In the genomic region with DNA sequence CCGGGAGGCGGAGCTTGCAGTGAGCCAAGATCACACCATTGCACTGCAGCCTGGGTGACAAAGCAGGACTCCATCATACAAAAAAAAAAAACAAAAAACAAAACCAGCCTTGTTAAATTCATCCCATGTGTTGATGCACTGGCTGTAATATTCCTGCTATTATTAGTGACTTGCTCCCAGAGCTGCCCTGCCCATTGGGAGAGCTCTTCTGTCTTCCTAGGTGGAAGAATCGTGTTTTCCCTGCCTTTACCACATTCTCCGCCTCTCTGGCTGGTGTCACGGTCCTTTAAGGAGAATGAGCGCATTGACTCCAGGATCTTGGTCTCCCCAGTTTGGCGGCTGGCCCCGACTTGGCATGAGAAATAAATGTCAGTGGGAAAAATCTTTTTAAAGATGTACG, we compare ENCODE assay signal across 22 cellular contexts. TPM values are rescaled to one million over a fixed set of nuclear protein-coding genes. Genes with fewer than 3 reads are reported as not detected.
DNase-seq lines count a peak whose midpoint lies in the region; ATAC-seq and TF ChIP-seq lines count a peak whose summit lies in the region.
"Had no signal": no experiment of that assay in that cellular context is flagged by ENCODE, and none has a peak within 500 bp of the region (broad histone marks: within the 10 kb centered on the region; RNA-seq: fewer than 3 reads in every experiment).

No MANE protein-coding gene starts in this region.

- POLR2A ChIA-PET in activated CD4-positive, alpha-beta T cell treated with anti-CD3 and anti-CD28 coated beads for 36 hours (lab: Charles Lee), result no interaction called here

- no peak for TF ChIP-seq CTCF in AG10803 (conservative IDR thresholded peaks at IDR 0.05; ENCODE audit: low read length)
- TF ChIP-seq CTCF in brain (conservative IDR thresholded peaks at IDR 0.05), result no peak
- no peak for TF ChIP-seq CTCF in transverse colon (IDR thresholded peaks at IDR 0.05)

- H3K27ac ChIP-seq in transverse colon, result no peak overlapping the region
- H3K27ac ChIP-seq: cardiac muscle cell, gastroesophageal sphincter, parathyroid adenoma, testis had no signal

- TF ChIP-seq EP300 in transverse colon (IDR thresholded peaks at IDR 0.05; ENCODE audit: low read depth), result no peak

- CTCF ChIA-PET in activated CD4-positive, alpha-beta T cell treated with anti-CD3 and anti-CD28 coated beads for 36 hours (lab: Charles Lee), result interaction anchor here (0.9 to 1.6 kb wide), 3 partner anchors 35 to 401 kb away, joined by 3 to 5 read pairs (median 3); no protein-coding TSS in a partner anchor

- H3K9me3 Mint-ChIP-seq in brain, result peaks cover 0 to 5% (median 0%) of the 10 kb centered on the region in 5 experiments
- H3K9me3 Mint-ChIP-seq in natural killer cell treated with Interleukin-12 subunit alpha and Interleukin-12 subunit beta and Interleukin-15 and Interleukin-18, amount 100 ng/mL, for 72 hours, result no peaks in the 10 kb centered on the region
- H3K9me3 Mint-ChIP-seq in activated CD4-positive, alpha-beta T cell treated with anti-CD3 and anti-CD28 coated beads for 36 hours (ENCODE audit: low read depth), result no peaks in the 10 kb centered on the region
- H3K9me3 Mint-ChIP-seq: IgD-negative memory B cell, naive B cell had no signal

- H3K27me3 Mint-ChIP-seq in brain, result no peaks in the 10 kb centered on the region
- peaks cover 23 to 30% of the 10 kb centered on the region in 2 donors for H3K27me3 Mint-ChIP-seq in natural killer cell treated with Interleukin-12 subunit alpha and Interleukin-12 subunit beta and Interleukin-15 and Interleukin-18, amount 100 ng/mL, for 72 hours
- H3K27me3 Mint-ChIP-seq in activated CD4-positive, alpha-beta T cell treated with anti-CD3 and anti-CD28 coated beads for 36 hours, result peaks cover 7% of the 10 kb centered on the region

- 60 to 80% methylated on average over 1 to 9 of the region's 9 CpGs for WGBS in transverse colon (ENCODE audit: low coverage in 1 of 2), 2 donors

- peaks cover 0 to 10% (median 2%) of the 10 kb centered on the region in 4 donors for H3K4me1 ChIP-seq in transverse colon

- ATAC-seq in natural killer cell treated with Interleukin-12 subunit alpha and Interleukin-12 subunit beta and Interleukin-15 and Interleukin-18, amount 100 ng/mL, for 72 hours, result no peak
- ATAC-seq in left cardiac atrium, result no peak
- no peak for ATAC-seq in activated CD4-positive, alpha-beta T cell treated with anti-CD3 and anti-CD28 coated beads for 36 hours
- ATAC-seq: activated CD4-positive, CD25-positive, alpha-beta regulatory T cell treated with anti-CD3 and anti-CD28 coated beads, Interleukin-2, amount 50 U/mL, for 24 hours; gastroesophageal sphincter; sciatic nerve had no signal

- no peaks in the 10 kb centered on the region for H3K36me3 Mint-ChIP-seq in brain
- peaks cover 6% of the 10 kb centered on the region for H3K36me3 Mint-ChIP-seq in natural killer cell treated with Interleukin-12 subunit alpha and Interleukin-12 subunit beta and Interleukin-15 and Interleukin-18, amount 100 ng/mL, for 72 hours
- H3K36me3 Mint-ChIP-seq in activated CD4-positive, alpha-beta T cell treated with anti-CD3 and anti-CD28 coated beads for 36 hours (ENCODE audit: low read depth), result peaks cover 8% of the 10 kb centered on the region
- H3K36me3 Mint-ChIP-seq: naive B cell had no signal

- DNase-seq in AG10803 (ENCODE audit: low read depth) (peak; percentile 64), GM03348 (ENCODE audit: low spot score) (peak; percentile 44), transverse colon (no peak), UCSD-AML1 (lab: John Stamatoyannopoulos, UW; ENCODE audit: unreplicated experiment) (no peak), left cardiac atrium (no peak)
- no peak for DNase-seq in natural killer cell treated with Interleukin-12 subunit alpha and Interleukin-12 subunit beta and Interleukin-15 and Interleukin-18, amount 100 ng/mL, for 72 hours (ENCODE audit: low spot score)
- no peak for DNase-seq in activated CD4-positive, alpha-beta T cell treated with anti-CD3 and anti-CD28 coated beads for 36 hours
- DNase-seq: activated T-cell treated with anti-CD3 and anti-CD28 coated beads, Interleukin-2, amount 50 U/mL, for 48 hours; EL; kidney glomerular epithelial cell; mesendoderm; naive B cell; NCI-H1436; NCI-H524 treated with DMSO at 0.1 percent for 48 hours; testis had no signal

- peaks cover 49% of the 10 kb centered on the region for H3K4me1 Mint-ChIP-seq in brain
- H3K4me1 Mint-ChIP-seq in natural killer cell treated with Interleukin-12 subunit alpha and Interleukin-12 subunit beta and Interleukin-15 and Interleukin-18, amount 100 ng/mL, for 72 hours (ENCODE audit: low read depth in 2 of 2), result peaks cover 55 to 59% of the 10 kb centered on the region in 2 donors
- H3K4me1 Mint-ChIP-seq in activated CD4-positive, alpha-beta T cell treated with anti-CD3 and anti-CD28 coated beads for 36 hours, result peaks cover 73% of the 10 kb centered on the region

- H3K4me3 ChIP-seq in AG10803 (ENCODE audit: low read length) (no peak overlapping the region), transverse colon (no peak overlapping the region)
- H3K4me3 ChIP-seq: cardiac muscle cell, gastroesophageal sphincter, testis had no signal

- H3K27ac Mint-ChIP-seq in brain, result peak overlapping the region in 3 of 5 experiments; percentile 1 to 78 (median 39)
- H3K27ac Mint-ChIP-seq in natural killer cell treated with Interleukin-12 subunit alpha and Interleukin-12 subunit beta and Interleukin-15 and Interleukin-18, amount 100 ng/mL, for 72 hours, result peak overlapping the region; percentile 5 to 83
- H3K27ac Mint-ChIP-seq in activated CD4-positive, alpha-beta T cell treated with anti-CD3 and anti-CD28 coated beads for 36 hours, result no peak overlapping the region
- H3K27ac Mint-ChIP-seq: IgD-negative memory B cell had no signal

- no peaks in the 10 kb centered on the region for H3K9me3 ChIP-seq in transverse colon
- H3K9me3 ChIP-seq: gastroesophageal sphincter, testis had no signal

- intact Hi-C loops in transverse colon (cut with DNase I; ENCODE audit: low total_unique reads) (no loop called here), left cardiac atrium (cut with DNase I) (no loop called here)
- intact Hi-C loops in activated CD4-positive, alpha-beta T cell treated with anti-CD3 and anti-CD28 coated beads for 36 hours (cut with DNase I, micrococcal nuclease), result no loop called here

- no peaks in the 10 kb centered on the region for H3K36me3 ChIP-seq in transverse colon
- H3K36me3 ChIP-seq: cardiac muscle cell, gastroesophageal sphincter had no signal

- in situ Hi-C loops in transverse colon (cut with MboI; ENCODE audit: low pct_ligation_motif_present in 1 of 4, low pct_unique_long_range_greater_than_20kb in 1 of 4, low sequenced_read_pairs in 3 of 4), result loop anchor here in 3 of 4 donors (25.0 kb wide), 2 partner anchors 98 to 398 kb away; a partner anchor contains a TSS

- H3K4me3 Mint-ChIP-seq in brain, result no peak overlapping the region
- peak overlapping the region; percentile 70 for H3K4me3 Mint-ChIP-seq in natural killer cell treated with Interleukin-12 subunit alpha and Interleukin-12 subunit beta and Interleukin-15 and Interleukin-18, amount 100 ng/mL, for 72 hours
- H3K4me3 Mint-ChIP-seq in activated CD4-positive, alpha-beta T cell treated with anti-CD3 and anti-CD28 coated beads for 36 hours, result no peak overlapping the region

- peaks cover 2% of the 10 kb centered on the region for H3K27me3 ChIP-seq in transverse colon
- H3K27me3 ChIP-seq: cardiac muscle cell, gastroesophageal sphincter, testis had no signal

- TF ChIP-seq POLR2A in transverse colon (IDR thresholded peaks at IDR 0.05), result no peak

RNA-seq across cellular contexts. Expression of a gene that starts 15.3 kb away (rescaled TPM):
- polyA plus RNA-seq in brain (ENCODE audit: insufficient read depth, low read depth, low replicate concordance), result 43.1 TPM
- 10 to 100 TPM; 11.6 to 15.2 TPM for total RNA-seq in natural killer cell treated with Interleukin-12 subunit alpha and Interleukin-12 subunit beta and Interleukin-15 and Interleukin-18, amount 100 ng/mL, for 72 hours
- total RNA-seq in transverse colon (1 to 10 TPM in 2 of 4 donors, not detected in 2; 2.3 to 2.9 TPM), left cardiac atrium (1 to 10 TPM in 1 of 2 donors, under 1 TPM in 1; 0.60 to 2.4 TPM)
- 10 to 100 TPM; 56.0 to 69.8 TPM for total RNA-seq in activated CD4-positive, alpha-beta T cell treated with anti-CD3 and anti-CD28 coated beads for 36 hours

Comparison
In these comparisons a context has a peak if more than half of its experiments do, and no peak if none do; other contexts are left out.
1. DNase-seq: peak in AG10803 (single experiment) and GM03348 (single experiment); none in natural killer cell treated with Interleukin-12 subunit alpha and Interleukin-12 subunit beta and Interleukin-15 and Interleukin-18, amount 100 ng/mL, for 72 hours (single experiment), transverse colon (single experiment), UCSD-AML1 (single experiment), left cardiac atrium (single experiment) and activated CD4-positive, alpha-beta T cell treated with anti-CD3 and anti-CD28 coated beads for 36 hours (single experiment).